ENCODE assay signal across 16 cellular contexts in genomic region chr11:71804158-71804946, GRCh38. TPM values are rescaled to one million over a fixed set of nuclear protein-coding genes. Genes with fewer than 3 reads are reported as not detected.
DNase-seq lines count a peak whose midpoint lies in the region; ATAC-seq and TF ChIP-seq lines count a peak whose summit lies in the region.
"Not testable (repeated sequence)": the region's sequence is repeated elsewhere in the genome, so short reads cannot be mapped to it uniquely, and the experiment has no call there.
"Had no signal": no experiment of that assay in that cellular context is flagged by ENCODE, and none has a peak within 500 bp of the region (broad histone marks: within the 10 kb centered on the region; RNA-seq: fewer than 3 reads in every experiment).

No MANE protein-coding gene starts in this region.

- RAD21 ChIA-PET in HCT116 (lab: Charles Lee; ENCODE audit: low non-redundant PET in 1 of 2, low total read pairs in 2 of 2, uncharacterized antibody in 2 of 2, unreplicated experiment in 2 of 2) = not testable (repeated sequence)

- H3K27me3 Mint-ChIP-seq in GM23338 (ENCODE audit: insufficient read depth, low read depth, poor library complexity); WTC11 (ENCODE audit: low read depth); endodermal cell (ENCODE audit: insufficient read depth): not testable (repeated sequence)

- H3K4me1 Mint-ChIP-seq in GM23338, WTC11, endodermal cell: not testable (repeated sequence)

- peak; percentile 28 for DNase-seq in GM23338 (ENCODE audit: low spot score)
- not testable (repeated sequence) for DNase-seq in HCT116 (ENCODE audit: low read depth, low spot score)
- DNase-seq in NCI-H82 (lab: John Stamatoyannopoulos, UW) = peak; percentile 10
- DNase-seq in WTC11 (ENCODE audit: low spot score) = peak; percentile 26
- peak; percentile 61 for DNase-seq in endodermal cell
- peak; percentile 16 for DNase-seq in iPS-NIHi7 (ENCODE audit: extremely low spot score)
- DNase-seq in medulla oblongata (ENCODE audit: extremely low spot score) = peak; percentile 14
- peak; percentile 62 for DNase-seq in spleen

- H3K9me2 ChIP-seq in GM23338 (ENCODE audit: insufficient read depth); HCT116 (ENCODE audit: insufficient read depth): not testable (repeated sequence)

- H4K20me1 ChIP-seq in GM23338 (replicated peaks; ENCODE audit: insufficient read depth); HCT116 (ENCODE audit: insufficient read depth): not testable (repeated sequence)

- H3K27ac ChIP-seq in GM23338 (ENCODE audit: low read depth); HCT116 (ENCODE audit: low read depth, low read length); endodermal cell (ENCODE audit: low read depth, low read length); spleen: not testable (repeated sequence)

- H3K27ac Mint-ChIP-seq in GM23338, WTC11, endodermal cell: not testable (repeated sequence)

- not testable (repeated sequence) for TF ChIP-seq RAD21 in HCT116 (IDR thresholded peaks at IDR 0.05; ENCODE audit: low read depth)

- H3K4me2 ChIP-seq in GM23338; HCT116 (ENCODE audit: low read length): not testable (repeated sequence)

- TF ChIP-seq POLR2A in HCT116 (IDR thresholded peaks at IDR 0.05; ENCODE audit: borderline replicate concordance, extremely low read depth, insufficient read depth, insufficient read length); spleen (IDR thresholded peaks at IDR 0.05): not testable (repeated sequence)

- H3K9me3 Mint-ChIP-seq in GM23338, WTC11, endodermal cell: not testable (repeated sequence)

- not testable (repeated sequence) for TF ChIP-seq CTCF in GM23338 (conservative IDR thresholded peaks at IDR 0.05; ENCODE audit: low read depth in 2 of 2); HCT116 (IDR thresholded peaks at IDR 0.05 in 2 of 3, conservative IDR thresholded peaks at IDR 0.05 in 1 of 3; ENCODE audit: borderline replicate concordance in 1 of 3, insufficient read depth in 1 of 3, low read depth in 2 of 3, low read length in 2 of 3); WTC11 (IDR thresholded peaks at IDR 0.05); endodermal cell (conservative IDR thresholded peaks at IDR 0.05); spleen (IDR thresholded peaks at IDR 0.05 in 8 of 11, conservative IDR thresholded peaks at IDR 0.05 in 3 of 11)

- not testable (repeated sequence) for H3K9me3 ChIP-seq in HCT116 (ENCODE audit: control insufficient read depth in 1 of 2, insufficient read depth in 1 of 2, low read depth in 1 of 2, low read length in 2 of 2); endodermal cell (ENCODE audit: control insufficient read depth, low read length); spleen

- H3K4me3 Mint-ChIP-seq in GM23338, WTC11, endodermal cell: not testable (repeated sequence)

- 91% methylated on average over 6 of the region's 9 CpGs; no CpG with 5 or more reads in 1 of the 2 experiments for WGBS in endodermal cell (ENCODE audit: insufficient coverage in 1 of 2, insufficient read length in 1 of 2), 2 experiments
- 44 to 73% (median 63%) methylated on average over 6 to 9 of the region's 9 CpGs for WGBS in spleen, 5 donors

- H3K36me3 ChIP-seq in GM23338 (ENCODE audit: insufficient read depth); HCT116 (ENCODE audit: control insufficient read depth in 1 of 2, insufficient read depth in 2 of 2, low read length in 2 of 2); endodermal cell (ENCODE audit: control insufficient read depth, insufficient read depth, low read length); spleen: not testable (repeated sequence)

- not testable (repeated sequence) for BruUV-seq in HCT116 (replicated peaks; lab: Mats Ljungman, UMichigan)

- not testable (repeated sequence) for H3K27me3 ChIP-seq in GM23338 (ENCODE audit: insufficient read depth); HCT116 (ENCODE audit: insufficient read depth, low read length); endodermal cell (ENCODE audit: control insufficient read depth, insufficient read depth, low read length, poor library complexity, severe bottlenecking); spleen (replicated peaks in 1 of 7)

- peaks cover 14% of the 10 kb centered on the region; the same call in 2 of the 3 replicates for H3K36me3 Mint-ChIP-seq in GM23338 (ENCODE audit: low read depth)
- not testable (repeated sequence) for H3K36me3 Mint-ChIP-seq in WTC11; endodermal cell (ENCODE audit: low read depth)

- POLR2A ChIA-PET in HCT116 (lab: Charles Lee); WTC11 (lab: Charles Lee): not testable (repeated sequence)

- not testable (repeated sequence) for H3K4me3 ChIP-seq in GM23338; HCT116 (replicated peaks in 1 of 2; ENCODE audit: low read depth in 1 of 2, low read length in 2 of 2); endodermal cell (ENCODE audit: low read length); spleen

- CTCF ChIA-PET in HCT116 (lab: Charles Lee) = not testable (repeated sequence)
- CTCF ChIA-PET in WTC11 (lab: Charles Lee) = interaction anchor here (0.6 kb wide), 1 partner anchor 352 kb away, joined by 3 read pairs; the partner anchor contains the start of gene NADSYN1

- H3K9ac ChIP-seq in HCT116 (ENCODE audit: low read length); endodermal cell (ENCODE audit: extremely low read depth, low read length, poor library complexity, severe bottlenecking): not testable (repeated sequence)

- H2AFZ ChIP-seq in GM23338; HCT116 (ENCODE audit: low read depth, low read length, poor library complexity, severe bottlenecking): not testable (repeated sequence)

- intact Hi-C loops in HCT116 (cut with micrococcal nuclease) = loop anchor here (10.0 kb wide), 1 partner anchor 630 kb away; the partner anchor contains the start of gene CLPB
- intact Hi-C loops in spleen (cut with DNase I; ENCODE audit: low total_unique reads) = not testable (repeated sequence)

- ATAC-seq in GM23338 (peak; percentile 64), HCT116 (peak; percentile 47; the same call in 1 of the 2 replicates), WTC11 (peak; percentile 80)

- H3F3A ChIP-seq in GM23338 (replicated peaks; ENCODE audit: low read depth) = not testable (repeated sequence)

- not testable (repeated sequence) for H3K79me2 ChIP-seq in GM23338 (replicated peaks; ENCODE audit: insufficient read depth); HCT116 (ENCODE audit: insufficient read depth, low read length)

- not testable (repeated sequence) for H3K4me1 ChIP-seq in GM23338 (ENCODE audit: insufficient read depth); HCT116 (ENCODE audit: control insufficient read depth in 1 of 2, insufficient read depth in 2 of 2, low read length in 2 of 2); endodermal cell (ENCODE audit: control insufficient read depth, insufficient read depth, low read length)
- H3K4me1 ChIP-seq in spleen = peaks cover 0 to 10% (median 3%) of the 10 kb centered on the region in 6 donors

RNA-seq across cellular contexts. Expression of gene DEFB108B, which starts 28.6 kb away (rescaled TPM):
- not detected in 2 replicates for total RNA-seq in GM23338 (2014; rRNA removed; shearing (Covaris generic))
- polyA plus RNA-seq in GM23338 (2016; fragmentation: Nextera tagmentation; extraction: Ambion mirVana) = not detected in 2 replicates
- total RNA-seq in HCT116 (2021; ENCODE audit: unreplicated experiment) = not detected
- polyA plus RNA-seq in HCT116 (2012) = not detected in 2 replicates
- total RNA-seq in WTC11 (2021) = not detected in 3 replicates
- total RNA-seq in endodermal cell = not detected
- polyA plus RNA-seq in endodermal cell (2013, experiment 1 of 2) = not detected
- not detected for polyA plus RNA-seq in endodermal cell (2013, experiment 2 of 2)
- not detected for total RNA-seq in spleen
- not detected for polyA plus RNA-seq in spleen
- total RNA-seq: A172; A673; Calu3; CD4-positive, alpha-beta memory T cell; GM12878; GM23248; H4 had no signal
- polyA plus RNA-seq: BJ; CD4-positive, alpha-beta memory T cell; GM12878; GM23248 had no signal
